Comparison of ENCODE assay signal across 33 cellular contexts in genomic region chr16:54526087-54526486, GRCh38.
DNase-seq lines count a peak whose midpoint lies in the region; ATAC-seq, FAIRE-seq and TF ChIP-seq lines count a peak whose summit lies in the region.
"Had no signal": no experiment of that assay in that cellular context is flagged by ENCODE, and none has a peak within 500 bp of the region (broad histone marks: within the 10 kb centered on the region; RNA-seq: fewer than 3 reads in every experiment).

No MANE protein-coding gene starts in this region.

- H2AFZ ChIP-seq in K562 (ENCODE audit: low read depth, low read length) (no peak overlapping the region), trophoblast cell (ENCODE audit: insufficient read depth, low read length, poor library complexity) (no peak overlapping the region)

- H3K14ac ChIP-seq in trophoblast cell (ENCODE audit: low read length), result no peak overlapping the region

- intact Hi-C loops in K562 (cut with micrococcal nuclease), result no loop called here

- FAIRE-seq in K562 (lab: Jason Lieb, UNC), result no peak
- FAIRE-seq: A204.1, A549, D721Med had no signal

- TF ChIP-seq CTCF in HEK293 (tag by site-specific recombination; IDR thresholded peaks at IDR 0.05) (no peak), K562 (IDR thresholded peaks at IDR 0.05 in 2 of 3, conservative IDR thresholded peaks at IDR 0.05 in 1 of 3; ENCODE audit: insufficient read depth in 2 of 3, low read depth in 1 of 3, low read length in 3 of 3) (no peak)

- no peaks in the 10 kb centered on the region for H3K9me1 ChIP-seq in K562 (ENCODE audit: control insufficient read depth, insufficient read depth, low read length)

- no peaks in the 10 kb centered on the region for H3K79me1 ChIP-seq in trophoblast cell (ENCODE audit: low read length)

- TF ChIP-seq RAD21 in K562 (CRISPR knock-in tag; conservative IDR thresholded peaks at IDR 0.05 in 1 of 2, IDR thresholded peaks at IDR 0.05 in 1 of 2), result no peak

- no peaks in the 10 kb centered on the region for H3K79me2 ChIP-seq in K562 (ENCODE audit: control insufficient read depth, insufficient read depth, low read length)
- no peaks in the 10 kb centered on the region for H3K79me2 ChIP-seq in trophoblast cell (ENCODE audit: control insufficient read depth, insufficient read depth, low read length, poor library complexity)

- H3K4me1 ChIP-seq in HEK293 (ENCODE audit: control insufficient read depth, insufficient read depth, low read length) (no peaks in the 10 kb centered on the region), adipocyte (ENCODE audit: control insufficient read depth, insufficient read depth, low read length) (no peaks in the 10 kb centered on the region), K562 (replicated peaks in 1 of 2; ENCODE audit: control insufficient read depth in 2 of 2, insufficient read depth in 2 of 2, low read length in 2 of 2) (no peaks in the 10 kb centered on the region), trophoblast cell (ENCODE audit: control insufficient read depth in 1 of 2, insufficient read depth in 2 of 2, low read length in 2 of 2) (no peaks in the 10 kb centered on the region)
- H3K4me1 ChIP-seq: A549, BE2C, Caco-2 had no signal

- DNase-seq in adipocyte (ENCODE audit: low read depth), result no peak
- DNase-seq in K562 (ENCODE audit: extremely low read depth in 1 of 4, low spot score in 3 of 4), result no peak
- no peak for DNase-seq in NCI-H748 treated with DMSO at 0.1 percent for 48 hours (lab: John Stamatoyannopoulos, UW)
- DNase-seq in trophoblast cell, result no peak
- DNase-seq in SKM-1 treated with dmso at 0.1 percent for 144 hours (lab: John Stamatoyannopoulos, UW; ENCODE audit: unreplicated experiment), result no peak
- DNase-seq: 8988T; ACHN; AML-193; BE2C; C1 segment of cervical spinal cord; Caco-2; Calu3; CD4-positive, alpha-beta memory T cell; CD4-positive, alpha-beta T cell; CD4-positive, CD25-positive, alpha-beta regulatory T cell; CD8-positive, alpha-beta memory T cell; CD8-positive, alpha-beta T cell; COR-L47; DMS 273 treated with DMSO at 0.1 percent for 48 hours; DMS153; DMS53; DMS79; DMS79 treated with DMSO at 0.1 percent for 48 hours; DND-41; EL had no signal

- no peaks in the 10 kb centered on the region for H3K9me3 ChIP-seq in HEK293 (ENCODE audit: control insufficient read depth, insufficient read depth, low read depth, low read length)
- peaks cover 19% of the 10 kb centered on the region for H3K9me3 ChIP-seq in adipocyte (ENCODE audit: control insufficient read depth, low read length)
- no peaks in the 10 kb centered on the region for H3K9me3 ChIP-seq in K562 (replicated peaks; ENCODE audit: control insufficient read depth, insufficient read depth, low read depth, low read length)
- no peaks in the 10 kb centered on the region for H3K9me3 ChIP-seq in trophoblast cell (ENCODE audit: insufficient read depth, low read depth, low read length)
- H3K9me3 ChIP-seq: BE2C had no signal

- BruUV-seq in K562 (replicated peaks; lab: Mats Ljungman, UMichigan), result no TSS peak

- TF ChIP-seq POLR2A in K562 (conservative IDR thresholded peaks at IDR 0.05), result no peak

- 0% methylated on average over 1 of the region's 1 CpG for WGBS in K562 (ENCODE audit: insufficient coverage, low coverage, missing lambda C conversion rate)
- WGBS in trophoblast cell (ENCODE audit: extremely low coverage, insufficient coverage, insufficient read length), result no CpG with 5 or more reads among the region's 1 CpG

- TF ChIP-seq EP300 in K562 (IDR thresholded peaks at IDR 0.05; ENCODE audit: low read length), result no peak

- H2AK5ac ChIP-seq in trophoblast cell (ENCODE audit: low read length), result no peak overlapping the region

- no peak overlapping the region for H2BK5ac ChIP-seq in trophoblast cell (ENCODE audit: low read depth, low read length, poor library complexity)

- in situ Hi-C loops in K562 (cut with MboI), result no loop called here

- H3K27ac ChIP-seq in HEK293 (ENCODE audit: extremely low read depth, low read depth, low read length), result no peak overlapping the region
- H3K27ac ChIP-seq in K562 (ENCODE audit: extremely low read depth, low read depth, low read length), result no peak overlapping the region
- no peak overlapping the region for H3K27ac ChIP-seq in trophoblast cell (ENCODE audit: low read depth, low read length)
- H3K27ac ChIP-seq: 22Rv1; A549; BLaER1; BLaER1 treated with 17β-estradiol and CSF1 and Interleukin-3, amounts not matched to agents 10 nM and 100 nM; C4-2B had no signal

- H3K36me3 ChIP-seq in HEK293 (ENCODE audit: control insufficient read depth in 2 of 2, insufficient read depth in 1 of 2, low read length in 2 of 2) (no peaks in the 10 kb centered on the region), adipocyte (ENCODE audit: control insufficient read depth, insufficient read depth, low read length, severe bottlenecking) (no peaks in the 10 kb centered on the region), K562 (ENCODE audit: control insufficient read depth, insufficient read depth, low read length) (no peaks in the 10 kb centered on the region), trophoblast cell (ENCODE audit: control insufficient read depth in 1 of 2, insufficient read depth in 2 of 2, low read length in 2 of 2) (no peaks in the 10 kb centered on the region)
- H3K36me3 ChIP-seq: BE2C, BLaER1 had no signal

- POLR2A ChIA-PET in HEK293 (lab: Yijun Ruan, JAX) (no interaction called here), K562 (lab: Yijun Ruan, JAX) (interaction anchor here (1.2 kb wide), 1 partner anchor 26 kb away, joined by 3 read pairs; no protein-coding TSS in a partner anchor)

- no peak overlapping the region for H3K18ac ChIP-seq in trophoblast cell (ENCODE audit: low read length)

- ATAC-seq in K562, result no peak
- ATAC-seq: A549; CD8-positive, alpha-beta T cell had no signal

- CTCF ChIA-PET in HEK293 (lab: Yijun Ruan, JAX) (no interaction called here), K562 (lab: Yijun Ruan, JAX; ENCODE audit: low intra/inter-chr PET ratio) (no interaction called here)

- H3K27me3 ChIP-seq in adipocyte (replicated peaks; ENCODE audit: control insufficient read depth, insufficient read depth, low read length), result no peaks in the 10 kb centered on the region
- H3K27me3 ChIP-seq in K562 (ENCODE audit: control insufficient read depth in 2 of 2, insufficient read depth in 2 of 2, low read length in 2 of 2), result no peaks in the 10 kb centered on the region
- H3K27me3 ChIP-seq in trophoblast cell (ENCODE audit: insufficient read depth, low read length), result no peaks in the 10 kb centered on the region
- H3K27me3 ChIP-seq: BE2C; BLaER1; BLaER1 treated with 17β-estradiol and CSF1 and Interleukin-3, amounts not matched to agents 10 nM and 100 nM had no signal

- H3K23ac ChIP-seq in trophoblast cell (ENCODE audit: low read length), result no peak overlapping the region

- H4K8ac ChIP-seq in trophoblast cell (ENCODE audit: low read depth, low read length), result no peak overlapping the region

- no peak overlapping the region for H2BK120ac ChIP-seq in trophoblast cell (ENCODE audit: insufficient read depth, low read length, poor library complexity)

- no peak overlapping the region for H4K12ac ChIP-seq in trophoblast cell (ENCODE audit: low read depth, low read length)

- H3K4ac ChIP-seq in trophoblast cell (ENCODE audit: low read depth, low read length), result no peak overlapping the region

- H3K4me2 ChIP-seq in K562 (ENCODE audit: insufficient read depth, low read length), result no peak overlapping the region
- no peak overlapping the region for H3K4me2 ChIP-seq in trophoblast cell (ENCODE audit: low read length)
- H3K4me2 ChIP-seq: A549; BLaER1; BLaER1 treated with 17β-estradiol and CSF1 and Interleukin-3, amounts not matched to agents 10 nM and 100 nM had no signal

- H2BK12ac ChIP-seq in trophoblast cell (ENCODE audit: low read length), result no peak overlapping the region

- no peak overlapping the region for H4K91ac ChIP-seq in trophoblast cell (ENCODE audit: low read depth, low read length)

- H4K20me1 ChIP-seq in K562 (replicated peaks; ENCODE audit: control insufficient read depth, insufficient read depth, low read length), result no peaks in the 10 kb centered on the region
- H4K20me1 ChIP-seq: BLaER1; BLaER1 treated with 17β-estradiol and CSF1 and Interleukin-3, amounts not matched to agents 10 nM and 100 nM had no signal

- no peak overlapping the region for H3K4me3 ChIP-seq in HEK293 (ENCODE audit: low read depth, low read length)
- peak overlapping the region; percentile 26 for H3K4me3 ChIP-seq in adipocyte (ENCODE audit: low read length)
- no peak overlapping the region for H3K4me3 ChIP-seq in K562
- no peak overlapping the region for H3K4me3 ChIP-seq in trophoblast cell (ENCODE audit: low read depth, low read length)
- H3K4me3 ChIP-seq: A549; BLaER1; BLaER1 treated with 17β-estradiol and CSF1 and Interleukin-3, amounts not matched to agents 10 nM and 100 nM had no signal

- H3K9ac ChIP-seq in adipocyte (ENCODE audit: low read length), result no peak overlapping the region
- H3K9ac ChIP-seq in K562 (ENCODE audit: insufficient read depth in 1 of 2, low read depth in 2 of 2, low read length in 2 of 2), result no peak overlapping the region
- no peak overlapping the region for H3K9ac ChIP-seq in trophoblast cell (ENCODE audit: low read length)
- H3K9ac ChIP-seq: BLaER1; BLaER1 treated with 17β-estradiol and CSF1 and Interleukin-3, amounts not matched to agents 10 nM and 100 nM had no signal

TF ChIP-seq in HEK293, 187 proteins besides CTCF, POLR2A, EP300 and RAD21:
- TF ChIP-seq SP2 (tag by site-specific recombination; IDR thresholded peaks at IDR 0.05) (no peak), ZFP3 (tag by site-specific recombination; IDR thresholded peaks at IDR 0.05; ENCODE audit: low read depth) (no peak), ZNF677 (tag by site-specific recombination; IDR thresholded peaks at IDR 0.05) (no peak), ZNF544 (tag by site-specific recombination; IDR thresholded peaks at IDR 0.05) (no peak), OVOL3 (tag by site-specific recombination; IDR thresholded peaks at IDR 0.05) (no peak), GLIS1 (tag by site-specific recombination; IDR thresholded peaks at IDR 0.05) (no peak), SETDB1 (IDR thresholded peaks at IDR 0.05; ENCODE audit: insufficient read length, low read length) (peak; percentile 74), ZNF140 (tag by site-specific recombination; IDR thresholded peaks at IDR 0.05) (no peak)
TF ChIP-seq in HEK293: peak in this region for 1.

TF ChIP-seq in K562, 482 proteins besides CTCF, POLR2A, EP300 and RAD21:
- TF ChIP-seq RBM34 (IDR thresholded peaks at IDR 0.05; ENCODE audit: borderline replicate concordance, insufficient read depth, low read length) (no peak), ZNF584 (CRISPR knock-in tag; IDR thresholded peaks at IDR 0.05; ENCODE audit: low read depth) (peak; percentile 95)

Comparison
In these comparisons a context has a peak if more than half of its experiments do, and no peak if none do; other contexts are left out.
1. Of the 44 proteins assayed by ChIP-seq in both K562 and HEK293: peak only in K562: none; only in HEK293: SETDB1; in both: none; in neither: 43.